15 cellular contexts compared by ENCODE assay signal in genomic region chr5:252546-252945, GRCh38. TPM values are rescaled to one million over a fixed set of nuclear protein-coding genes. Genes with fewer than 3 reads are reported as not detected.
DNase-seq lines count a peak whose midpoint lies in the region; ATAC-seq and TF ChIP-seq lines count a peak whose summit lies in the region.
"Had no signal": no experiment of that assay in that cellular context is flagged by ENCODE, and none has a peak within 500 bp of the region (broad histone marks: within the 10 kb centered on the region; RNA-seq: fewer than 3 reads in every experiment).

No MANE protein-coding gene starts in this region.

- H3K9me3 ChIP-seq in upper lobe of left lung, result no peaks in the 10 kb centered on the region

- TF ChIP-seq CTCF in upper lobe of left lung (IDR thresholded peaks at IDR 0.05) (no peak), endothelial cell (IDR thresholded peaks at IDR 0.05; ENCODE audit: unreplicated experiment) (no peak), brain microvascular endothelial cell (IDR thresholded peaks at IDR 0.05; ENCODE audit: low read depth, low read length, missing control alignments) (no peak), foreskin fibroblast (IDR thresholded peaks at IDR 0.05; ENCODE audit: low read depth, low read length) (no peak)

- H3K27ac ChIP-seq in epithelial cell of prostate (peak overlapping the region; percentile 90), upper lobe of left lung (peak overlapping the region in 3 of 4 donors; percentile 28 to 73 (median 60)), brain microvascular endothelial cell (no peak overlapping the region)

- TF ChIP-seq EP300 in upper lobe of left lung (IDR thresholded peaks at IDR 0.05), result no peak

- H3K4me1 ChIP-seq in upper lobe of left lung, result peaks cover 0 to 5% (median 4%) of the 10 kb centered on the region in 4 donors

- no peak for DNase-seq in activated naive CD4-positive, alpha-beta T cell treated with anti-CD3 and anti-CD28 coated beads, Interleukin-2, amount 50 U/mL, for 72 hours (ENCODE audit: low spot score in 2 of 2)
- DNase-seq in activated naive CD4-positive, alpha-beta T cell treated with Interleukin-2 at 50 U/mL for 16 hours, result no peak
- no peak for DNase-seq in T-cell
- DNase-seq in epithelial cell of prostate (ENCODE audit: low read depth, low spot score), result peak; percentile 20
- DNase-seq in upper lobe of left lung, result no peak
- DNase-seq in endothelial cell (ENCODE audit: low spot score), result no peak
- no peak for DNase-seq in brain microvascular endothelial cell
- no peak for DNase-seq in foreskin fibroblast
- DNase-seq: anterior cingulate cortex, DND-41, GOT3, KBM-7, nucleus accumbens, SW 1271 had no signal

- peak overlapping the region; percentile 21 to 37 (median 22) for H3K4me3 Mint-ChIP-seq in T-cell
- no peak overlapping the region for H3K4me3 Mint-ChIP-seq in endothelial cell (ENCODE audit: unreplicated experiment)
- H3K4me3 Mint-ChIP-seq: WTC11 had no signal

- peaks cover 20 to 38% of the 10 kb centered on the region in 2 donors for H3K36me3 Mint-ChIP-seq in activated naive CD4-positive, alpha-beta T cell treated with anti-CD3 and anti-CD28 coated beads, Interleukin-2, amount 50 U/mL, for 72 hours
- peaks cover 37% of the 10 kb centered on the region for H3K36me3 Mint-ChIP-seq in T-cell
- peaks cover 64% of the 10 kb centered on the region for H3K36me3 Mint-ChIP-seq in endothelial cell (ENCODE audit: low read depth, unreplicated experiment)

- CTCF ChIA-PET in T-cell (lab: Charles Lee), result no interaction called here

- H3K4me1 Mint-ChIP-seq in T-cell (peaks cover 0 to 13% (median 8%) of the 10 kb centered on the region in 3 donors), endothelial cell (ENCODE audit: unreplicated experiment) (no peaks in the 10 kb centered on the region)
- H3K4me1 Mint-ChIP-seq: WTC11 had no signal

- 44 to 48% methylated on average over 10 of the region's 10 CpGs for WGBS in upper lobe of left lung, 2 donors

- in situ Hi-C loops in brain microvascular endothelial cell (cut with HindIII; ENCODE audit: low pct_ligation_motif_present, low sequenced_read_pairs), result no loop called here

- peak overlapping the region; percentile 21 to 26 for H3K27ac Mint-ChIP-seq in activated naive CD4-positive, alpha-beta T cell treated with anti-CD3 and anti-CD28 coated beads, Interleukin-2, amount 50 U/mL, for 72 hours
- H3K27ac Mint-ChIP-seq in T-cell, result peak overlapping the region; percentile 80 to 89
- no peak overlapping the region for H3K27ac Mint-ChIP-seq in endothelial cell (ENCODE audit: unreplicated experiment)
- H3K27ac Mint-ChIP-seq: WTC11 had no signal

- no peak overlapping the region for H3K4me3 ChIP-seq in upper lobe of left lung
- no peak overlapping the region for H3K4me3 ChIP-seq in brain microvascular endothelial cell (ENCODE audit: low read depth, low read length)
- no peak overlapping the region for H3K4me3 ChIP-seq in foreskin fibroblast (ENCODE audit: low read depth in 1 of 2, low read length in 2 of 2)

- H3K27me3 Mint-ChIP-seq in T-cell, result no peaks in the 10 kb centered on the region
- peaks cover 2% of the 10 kb centered on the region for H3K27me3 Mint-ChIP-seq in endothelial cell (ENCODE audit: unreplicated experiment)

- H3K9me3 Mint-ChIP-seq in activated naive CD4-positive, alpha-beta T cell treated with anti-CD3 and anti-CD28 coated beads, Interleukin-2, amount 50 U/mL, for 72 hours, result no peaks in the 10 kb centered on the region
- H3K9me3 Mint-ChIP-seq in T-cell, result no peaks in the 10 kb centered on the region
- no peaks in the 10 kb centered on the region for H3K9me3 Mint-ChIP-seq in endothelial cell (ENCODE audit: unreplicated experiment)

- POLR2A ChIA-PET in T-cell (lab: Charles Lee), result no interaction called here

- H3K36me3 ChIP-seq in upper lobe of left lung, result peaks cover 19 to 90% (median 53%) of the 10 kb centered on the region in 4 donors
- H3K36me3 ChIP-seq in brain microvascular endothelial cell (replicated peaks), result peaks cover 28% of the 10 kb centered on the region

- H3K27me3 ChIP-seq in upper lobe of left lung (no peaks in the 10 kb centered on the region), brain microvascular endothelial cell (replicated peaks) (no peaks in the 10 kb centered on the region)

- ATAC-seq in activated naive CD4-positive, alpha-beta T cell treated with anti-CD3 and anti-CD28 coated beads, Interleukin-2, amount 50 U/mL, for 72 hours, result no peak
- ATAC-seq in T-cell (replicated peaks in 1 of 4), result no peak
- ATAC-seq in upper lobe of left lung (ENCODE audit: low FRiP score in 2 of 2), result no peak
- ATAC-seq: WTC11 had no signal

- no peak for TF ChIP-seq POLR2A in upper lobe of left lung (IDR thresholded peaks at IDR 0.05)

RNA-seq across cellular contexts. Expression of gene PDCD6, which starts 18.9 kb away (rescaled TPM):
- 10 to 100 TPM; 57.9 to 90.5 TPM for total RNA-seq in activated naive CD4-positive, alpha-beta T cell treated with anti-CD3 and anti-CD28 coated beads, Interleukin-2, amount 50 U/mL, for 72 hours
- total RNA-seq in T-cell (100 to 1,000 TPM in 1 of 5 donors, 10 to 100 TPM in 4; 61.0 to 104 (median 92.6) TPM), upper lobe of left lung (10 to 100 TPM; 63.9 to 79.7 (median 73.5) TPM), endothelial cell (ENCODE audit: unreplicated experiment) (101 TPM)

RNA-seq across cellular contexts. Expression of gene SDHA, which starts 34.4 kb away (rescaled TPM):
- 100 to 1,000 TPM; 156 to 198 TPM for total RNA-seq in activated naive CD4-positive, alpha-beta T cell treated with anti-CD3 and anti-CD28 coated beads, Interleukin-2, amount 50 U/mL, for 72 hours
- 100 to 1,000 TPM; 122 to 209 (median 140) TPM for total RNA-seq in T-cell
- total RNA-seq in upper lobe of left lung, result 100 to 1,000 TPM in 3 of 6 donors, 10 to 100 TPM in 3; 64.0 to 123 (median 95.1) TPM
- total RNA-seq in endothelial cell (ENCODE audit: unreplicated experiment), result 73.5 TPM

RNA-seq across cellular contexts. Expression of gene CCDC127, which starts 34.6 kb away (rescaled TPM):
- total RNA-seq in activated naive CD4-positive, alpha-beta T cell treated with anti-CD3 and anti-CD28 coated beads, Interleukin-2, amount 50 U/mL, for 72 hours, result 1 to 10 TPM; 6.1 to 7.3 TPM
- total RNA-seq in T-cell, result 1 to 10 TPM; 2.5 to 9.8 (median 6.3) TPM
- total RNA-seq in upper lobe of left lung, result 1 to 10 TPM; 3.1 to 8.5 (median 4.8) TPM
- 8.1 TPM for total RNA-seq in endothelial cell (ENCODE audit: unreplicated experiment)
